Comparison of ENCODE assay signal across 1 cellular context in the genomic region with DNA sequence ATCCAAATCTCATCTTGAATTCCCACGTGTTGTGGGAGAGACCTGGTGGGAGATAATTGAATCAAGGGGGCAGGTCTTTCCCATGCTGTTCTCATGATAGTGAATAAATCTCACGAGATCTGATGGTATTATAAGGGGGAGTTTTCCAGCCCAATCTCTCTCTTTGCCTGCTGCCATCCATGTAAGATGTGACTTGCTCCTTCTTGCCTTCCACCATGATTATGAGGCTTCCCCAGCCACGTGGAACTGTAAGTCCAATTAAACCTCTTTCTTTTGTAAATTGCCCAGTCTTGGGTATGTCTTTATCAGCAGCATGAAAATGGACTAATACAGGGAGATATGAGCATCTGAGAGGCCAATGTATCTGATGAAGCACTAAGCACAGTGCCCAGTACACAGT. TPM values are rescaled to one million over a fixed set of nuclear protein-coding genes. Genes with fewer than 3 reads are reported as not detected.
"Had no signal": no experiment of that assay in that cellular context is flagged by ENCODE, and none has a peak within 500 bp of the region (broad histone marks: within the 10 kb centered on the region; RNA-seq: fewer than 3 reads in every experiment).

No MANE protein-coding gene starts in this region.

RNA-seq across cellular contexts. Expression of a gene that starts 26.0 kb away (rescaled TPM):
- polyA plus RNA-seq: neural cell had no signal
